In genomic region chr6:711925-712324, GRCh38 we compare ENCODE assay signal across 10 cellular contexts. TPM values are rescaled to one million over a fixed set of nuclear protein-coding genes. Genes with fewer than 3 reads are reported as not detected.
DNase-seq lines count a peak whose midpoint lies in the region; ATAC-seq, FAIRE-seq and TF ChIP-seq lines count a peak whose summit lies in the region.
"Had no signal": no experiment of that assay in that cellular context is flagged by ENCODE, and none has a peak within 500 bp of the region (broad histone marks: within the 10 kb centered on the region; RNA-seq: fewer than 3 reads in every experiment).

No MANE protein-coding gene starts in this region.

- TF ChIP-seq CTCF in activated CD8-positive, alpha-beta T cell treated with anti-CD3 and anti-CD28 coated beads for 36 hours (IDR thresholded peaks at IDR 0.05), result no peak
- TF ChIP-seq CTCF in fibroblast of lung (conservative IDR thresholded peaks at IDR 0.05 in 1 of 2, IDR thresholded peaks at IDR 0.05 in 1 of 2; ENCODE audit: low read depth in 1 of 2, low read length in 2 of 2), result no peak

- H3K4me2 ChIP-seq in fibroblast of lung (ENCODE audit: extremely low read depth, insufficient read depth, low read length), result peak overlapping the region; percentile 98

- intact Hi-C loops in activated CD4-positive, alpha-beta T cell treated with anti-CD3 and anti-CD28 coated beads, Interleukin-2, amount 10 ng/mL, durations not matched to agents 24 days and 14 days (cut with micrococcal nuclease), result loop anchor here (1.0 to 5.0 kb wide), 8 partner anchors 10 to 525 kb away; partner anchors contain the start of genes EXOC2 and IRF4
- intact Hi-C loops in activated CD8-positive, alpha-beta T cell treated with anti-CD3 and anti-CD28 coated beads for 36 hours (cut with micrococcal nuclease), result no loop called here

- ATAC-seq in activated CD8-positive, alpha-beta T cell treated with anti-CD3 and anti-CD28 coated beads for 36 hours, result no peak
- ATAC-seq in stimulated activated effector memory CD8-positive, alpha-beta T cell treated with anti-CD3 and anti-CD28 coated beads, Interleukin-12 subunit alpha, Interleukin-12 subunit beta, amount 100 ng/mL, for 72 hours, result no peak
- ATAC-seq in GM18498 (IDR thresholded peaks at IDR 0.05; ENCODE audit: unreplicated experiment), result no peak

- no peaks in the 10 kb centered on the region for H3K36me3 Mint-ChIP-seq in activated CD4-positive, alpha-beta T cell treated with anti-CD3 and anti-CD28 coated beads, Interleukin-2, amount 10 ng/mL, durations not matched to agents 24 days and 14 days (ENCODE audit: low read depth)
- no peaks in the 10 kb centered on the region for H3K36me3 Mint-ChIP-seq in activated CD8-positive, alpha-beta T cell treated with anti-CD3 and anti-CD28 coated beads for 36 hours (ENCODE audit: low read depth)
- peaks cover 5% of the 10 kb centered on the region for H3K36me3 Mint-ChIP-seq in stimulated activated effector memory CD8-positive, alpha-beta T cell treated with anti-CD3 and anti-CD28 coated beads, Interleukin-12 subunit alpha, Interleukin-12 subunit beta, amount 100 ng/mL, for 72 hours

- DNase-seq in activated CD4-positive, alpha-beta T cell treated with anti-CD3 and anti-CD28 coated beads, Interleukin-2, amount 10 ng/mL, durations not matched to agents 24 days and 14 days, result no peak
- no peak for DNase-seq in activated CD4-positive, alpha-beta T cell treated with anti-CD3 and anti-CD28 coated beads for 4 hours
- no peak for DNase-seq in activated CD8-positive, alpha-beta T cell treated with anti-CD3 and anti-CD28 coated beads for 36 hours
- no peak for DNase-seq in fibroblast of lung (ENCODE audit: low read depth in 2 of 2)
- DNase-seq in stimulated activated effector memory CD8-positive, alpha-beta T cell treated with anti-CD3 and anti-CD28 coated beads, Interleukin-12 subunit alpha, Interleukin-12 subunit beta, amount 100 ng/mL, for 72 hours (ENCODE audit: low spot score in 2 of 2), result no peak
- DNase-seq in DMS153 treated with DMSO at 0.1 percent for 48 hours (lab: John Stamatoyannopoulos, UW; ENCODE audit: unreplicated experiment), result no peak
- no peak for DNase-seq in RCC 7860 (ENCODE audit: low spot score)
- DNase-seq: NCI-H1092 had no signal

- FAIRE-seq in RCC 7860 (lab: Jason Lieb, UNC), result no peak

- H3K9ac ChIP-seq in fibroblast of lung (ENCODE audit: insufficient read depth, low read length), result no peak overlapping the region

- H3K79me2 ChIP-seq in fibroblast of lung (ENCODE audit: control insufficient read depth, insufficient read depth, low read length), result no peaks in the 10 kb centered on the region

- H3K27ac Mint-ChIP-seq in activated CD4-positive, alpha-beta T cell treated with anti-CD3 and anti-CD28 coated beads, Interleukin-2, amount 10 ng/mL, durations not matched to agents 24 days and 14 days, result peak overlapping the region; percentile 100
- H3K27ac Mint-ChIP-seq in activated CD8-positive, alpha-beta T cell treated with anti-CD3 and anti-CD28 coated beads for 36 hours, result peak overlapping the region; percentile 98
- peak overlapping the region; percentile 99 for H3K27ac Mint-ChIP-seq in stimulated activated effector memory CD8-positive, alpha-beta T cell treated with anti-CD3 and anti-CD28 coated beads, Interleukin-12 subunit alpha, Interleukin-12 subunit beta, amount 100 ng/mL, for 72 hours

- H3K4me1 ChIP-seq in fibroblast of lung (ENCODE audit: control insufficient read depth, extremely low read depth, insufficient read depth, low read length), result peaks cover 20% of the 10 kb centered on the region

- H3K27me3 ChIP-seq in fibroblast of lung (ENCODE audit: control insufficient read depth, insufficient read depth, low read length), result no peaks in the 10 kb centered on the region

- H3K27me3 Mint-ChIP-seq in activated CD4-positive, alpha-beta T cell treated with anti-CD3 and anti-CD28 coated beads, Interleukin-2, amount 10 ng/mL, durations not matched to agents 24 days and 14 days, result no peaks in the 10 kb centered on the region
- H3K27me3 Mint-ChIP-seq in activated CD8-positive, alpha-beta T cell treated with anti-CD3 and anti-CD28 coated beads for 36 hours, result peaks cover 5% of the 10 kb centered on the region

- H3K9me3 ChIP-seq in fibroblast of lung (ENCODE audit: control insufficient read depth, insufficient read depth, low read depth, low read length), result no peaks in the 10 kb centered on the region
- H3K9me3 ChIP-seq: thoracic aorta had no signal

- CTCF ChIA-PET in activated CD8-positive, alpha-beta T cell treated with anti-CD3 and anti-CD28 coated beads for 36 hours (lab: Charles Lee), result interaction anchor here (1.0 to 5.8 kb wide), 4 partner anchors 10 to 322 kb away, joined by 3 to 43 read pairs (median 3); no protein-coding TSS in a partner anchor

- H4K20me1 ChIP-seq in fibroblast of lung (ENCODE audit: control insufficient read depth, extremely low read depth, insufficient read depth, low read length), result no peaks in the 10 kb centered on the region

- no peaks in the 10 kb centered on the region for H3K9me3 Mint-ChIP-seq in activated CD4-positive, alpha-beta T cell treated with anti-CD3 and anti-CD28 coated beads, Interleukin-2, amount 10 ng/mL, durations not matched to agents 24 days and 14 days
- no peaks in the 10 kb centered on the region for H3K9me3 Mint-ChIP-seq in activated CD8-positive, alpha-beta T cell treated with anti-CD3 and anti-CD28 coated beads for 36 hours
- H3K9me3 Mint-ChIP-seq in stimulated activated effector memory CD8-positive, alpha-beta T cell treated with anti-CD3 and anti-CD28 coated beads, Interleukin-12 subunit alpha, Interleukin-12 subunit beta, amount 100 ng/mL, for 72 hours, result no peaks in the 10 kb centered on the region

- peak overlapping the region; percentile 98 for H3K4me3 Mint-ChIP-seq in activated CD4-positive, alpha-beta T cell treated with anti-CD3 and anti-CD28 coated beads, Interleukin-2, amount 10 ng/mL, durations not matched to agents 24 days and 14 days
- H3K4me3 Mint-ChIP-seq in activated CD8-positive, alpha-beta T cell treated with anti-CD3 and anti-CD28 coated beads for 36 hours, result peak overlapping the region; percentile 88
- peak overlapping the region; percentile 99 for H3K4me3 Mint-ChIP-seq in stimulated activated effector memory CD8-positive, alpha-beta T cell treated with anti-CD3 and anti-CD28 coated beads, Interleukin-12 subunit alpha, Interleukin-12 subunit beta, amount 100 ng/mL, for 72 hours

- peaks cover 41% of the 10 kb centered on the region for H3K4me1 Mint-ChIP-seq in activated CD4-positive, alpha-beta T cell treated with anti-CD3 and anti-CD28 coated beads, Interleukin-2, amount 10 ng/mL, durations not matched to agents 24 days and 14 days
- peaks cover 24% of the 10 kb centered on the region for H3K4me1 Mint-ChIP-seq in activated CD8-positive, alpha-beta T cell treated with anti-CD3 and anti-CD28 coated beads for 36 hours (ENCODE audit: low read depth)
- H3K4me1 Mint-ChIP-seq in stimulated activated effector memory CD8-positive, alpha-beta T cell treated with anti-CD3 and anti-CD28 coated beads, Interleukin-12 subunit alpha, Interleukin-12 subunit beta, amount 100 ng/mL, for 72 hours, result peaks cover 29% of the 10 kb centered on the region

- POLR2A ChIA-PET in activated CD8-positive, alpha-beta T cell treated with anti-CD3 and anti-CD28 coated beads for 36 hours (lab: Charles Lee), result interaction anchor here (0.7 to 2.0 kb wide), 2 partner anchors 19 to 28 kb away, joined by 4 to 6 read pairs; partner anchors contain the start of gene EXOC2

- peak overlapping the region in 3 of 4 experiments; percentile 40 to 65 (median 52) for H3K4me3 ChIP-seq in fibroblast of lung (replicated peaks in 1 of 4; ENCODE audit: control extremely low read depth in 1 of 4, insufficient read depth in 1 of 4, low read depth in 3 of 4, low read length in 4 of 4)

- H3K36me3 ChIP-seq in fibroblast of lung (ENCODE audit: control insufficient read depth, insufficient read depth, low read length), result no peaks in the 10 kb centered on the region
- H3K36me3 ChIP-seq: thoracic aorta had no signal

- H3K27ac ChIP-seq in fibroblast of lung (ENCODE audit: insufficient read depth, low read length), result peak overlapping the region; percentile 92

- H2AFZ ChIP-seq in fibroblast of lung (ENCODE audit: low read length), result no peak overlapping the region

RNA-seq across cellular contexts. Expression of gene EXOC2, which starts 19.0 kb away (rescaled TPM):
- total RNA-seq in activated CD4-positive, alpha-beta T cell treated with anti-CD3 and anti-CD28 coated beads, Interleukin-2, amount 10 ng/mL, durations not matched to agents 24 days and 14 days, result 43.6 and 44.1 TPM in 2 replicates
- 10 to 100 TPM; 29.9 to 30.2 TPM for total RNA-seq in activated CD8-positive, alpha-beta T cell treated with anti-CD3 and anti-CD28 coated beads for 36 hours
- 41.6 and 42.3 TPM in 2 replicates for total RNA-seq in fibroblast of lung
- 19.7 and 22.4 TPM in 2 replicates for polyA plus RNA-seq in fibroblast of lung
- 14.4 and 19.0 TPM in 2 replicates for polyA plus RNA-seq in fibroblast of lung (2012)
- polyA minus RNA-seq in fibroblast of lung (ENCODE audit: low replicate concordance), result 17.1 and 20.3 TPM in 2 replicates

RNA-seq across cellular contexts. Expression of gene HUS1B, which starts 55.0 kb away (rescaled TPM):
- 2.1 and 3.3 TPM in 2 replicates for total RNA-seq in activated CD4-positive, alpha-beta T cell treated with anti-CD3 and anti-CD28 coated beads, Interleukin-2, amount 10 ng/mL, durations not matched to agents 24 days and 14 days
- 1 to 10 TPM in 1 of 2 experiments, under 1 TPM in 1; 0.40 to 1.0 TPM for total RNA-seq in activated CD8-positive, alpha-beta T cell treated with anti-CD3 and anti-CD28 coated beads for 36 hours
- total RNA-seq in fibroblast of lung, result 0.77 and 1.2 TPM in 2 replicates
- polyA plus RNA-seq in fibroblast of lung, result 0.08 and 0.11 TPM in 2 replicates
- polyA plus RNA-seq in fibroblast of lung (2012), result 0.22 and 0.44 TPM in 2 replicates
- not detected in 2 replicates for polyA minus RNA-seq in fibroblast of lung (ENCODE audit: low replicate concordance)
